9 cellular contexts compared by ENCODE assay signal in the genomic region with DNA sequence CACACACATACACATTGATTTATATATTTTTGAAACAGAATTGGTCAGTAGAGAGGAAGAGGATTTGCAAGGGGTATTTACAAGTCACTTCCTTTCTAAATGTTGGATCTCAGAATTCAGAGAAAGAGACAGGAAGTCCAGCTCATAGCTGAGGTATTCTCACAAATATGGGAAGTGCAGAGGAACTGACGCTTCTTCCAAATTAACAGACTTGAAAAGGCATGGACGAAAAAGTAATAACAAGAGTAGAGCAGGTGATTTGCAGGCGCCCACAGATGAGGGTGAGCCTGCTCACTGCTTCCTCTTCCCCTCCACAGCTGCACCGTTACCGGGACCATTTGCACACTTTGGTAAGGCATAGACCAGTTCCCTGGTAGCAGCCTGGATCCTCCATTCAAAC.
DNase-seq lines count a peak whose midpoint lies in the region; ATAC-seq, FAIRE-seq and TF ChIP-seq lines count a peak whose summit lies in the region.
"Had no signal": no experiment of that assay in that cellular context is flagged by ENCODE, and none has a peak within 500 bp of the region (broad histone marks: within the 10 kb centered on the region; RNA-seq: fewer than 3 reads in every experiment).

No MANE protein-coding gene starts in this region.

- no peak for TF ChIP-seq POLR2A in endothelial cell of umbilical vein (IDR thresholded peaks at IDR 0.05; ENCODE audit: low read depth, low read length)

- CTCF ChIA-PET in activated CD4-positive, alpha-beta memory T cell treated with anti-CD3 and anti-CD28 coated beads, Interleukin-2, amount 10 ng/mL, durations not matched to agents 7 days and 5 days (lab: Charles Lee) = no interaction called here
- CTCF ChIA-PET in activated CD4-positive, alpha-beta memory T cell treated with anti-CD3 and anti-CD28 coated beads for 36 hours (lab: Charles Lee) = no interaction called here
- CTCF ChIA-PET in endothelial cell of umbilical vein (lab: Charles Lee) = interaction anchor here (0.9 to 1.5 kb wide), 2 partner anchors 10 to 29 kb away, joined by 3 read pairs; no protein-coding TSS in a partner anchor

- peak overlapping the region; percentile 96 for H3K27ac ChIP-seq in endothelial cell of umbilical vein (ENCODE audit: insufficient read depth, low read depth, low read length)

- no peak for TF ChIP-seq CTCF in endothelial cell of umbilical vein (IDR thresholded peaks at IDR 0.05; ENCODE audit: extremely low read depth in 1 of 2, insufficient read depth in 1 of 2, low read depth in 1 of 2, low read length in 2 of 2)

- no peaks in the 10 kb centered on the region for H3K9me1 ChIP-seq in endothelial cell of umbilical vein (replicated peaks; ENCODE audit: control insufficient read depth, extremely low read depth, insufficient read depth, low read length)

- H4K20me1 ChIP-seq in endothelial cell of umbilical vein (replicated peaks; ENCODE audit: control insufficient read depth, extremely low read depth, insufficient read depth, low read length) = no peaks in the 10 kb centered on the region

- peak overlapping the region; percentile 35 for H2AFZ ChIP-seq in endothelial cell of umbilical vein (ENCODE audit: low read depth, low read length)

- H3K4me1 Mint-ChIP-seq in activated CD4-positive, alpha-beta memory T cell treated with anti-CD3 and anti-CD28 coated beads, Interleukin-2, amount 10 ng/mL, durations not matched to agents 7 days and 5 days = peaks cover 24% of the 10 kb centered on the region
- peaks cover 10% of the 10 kb centered on the region for H3K4me1 Mint-ChIP-seq in activated CD4-positive, alpha-beta memory T cell treated with anti-CD3 and anti-CD28 coated beads for 36 hours (ENCODE audit: low read depth)
- peaks cover 15% of the 10 kb centered on the region for H3K4me1 Mint-ChIP-seq in stimulated activated memory B cell treated with anti-CD40 and anti-IgM and Interleukin-4, amounts not matched to agents 10 μg/mL and 1 μg/mL and 100 μg/mL, for 72 hours

- dilution Hi-C loops in endothelial cell of umbilical vein (cut with MboI; ENCODE audit: extremely low pct_ligation_motif_present, low sequenced_read_pairs) = no loop called here

- peak; percentile 85 for FAIRE-seq in endothelial cell of umbilical vein (lab: Jason Lieb, UNC)

- no peak for DNase-seq in activated CD4-positive, alpha-beta memory T cell treated with anti-CD3 and anti-CD28 coated beads, Interleukin-2, amount 10 ng/mL, durations not matched to agents 7 days and 5 days
- no peak for DNase-seq in activated CD4-positive, alpha-beta memory T cell treated with anti-CD3 and anti-CD28 coated beads for 36 hours
- peak; percentile 50 for DNase-seq in NCI-H226
- DNase-seq in endothelial cell of umbilical vein (ENCODE audit: low read depth, low spot score) = peak; percentile 84
- no peak for DNase-seq in HUDEP-2 (lab: John Stamatoyannopoulos, UW; ENCODE audit: unreplicated experiment in 76 of 76)
- DNase-seq: activated gamma-delta T cell had no signal

- H3K79me2 ChIP-seq in endothelial cell of umbilical vein (ENCODE audit: control insufficient read depth, insufficient read depth, low read length) = peaks cover 37% of the 10 kb centered on the region

- H3K27me3 ChIP-seq in endothelial cell of umbilical vein (ENCODE audit: control insufficient read depth in 2 of 2, insufficient read depth in 2 of 2, low read length in 2 of 2) = no peaks in the 10 kb centered on the region

- H3K4me3 ChIP-seq in endothelial cell of umbilical vein (replicated peaks in 1 of 3; ENCODE audit: insufficient read depth in 1 of 3, low read depth in 1 of 3, low read length in 3 of 3) = peak overlapping the region in 1 of 3 experiments; percentile 34

- no peaks in the 10 kb centered on the region for H3K9me3 ChIP-seq in endothelial cell of umbilical vein (replicated peaks; ENCODE audit: control insufficient read depth, insufficient read depth, low read length)

- no peaks in the 10 kb centered on the region for H3K9me3 Mint-ChIP-seq in activated CD4-positive, alpha-beta memory T cell treated with anti-CD3 and anti-CD28 coated beads, Interleukin-2, amount 10 ng/mL, durations not matched to agents 7 days and 5 days
- H3K9me3 Mint-ChIP-seq in activated CD4-positive, alpha-beta memory T cell treated with anti-CD3 and anti-CD28 coated beads for 36 hours = no peaks in the 10 kb centered on the region
- no peaks in the 10 kb centered on the region for H3K9me3 Mint-ChIP-seq in stimulated activated memory B cell treated with anti-CD40 and anti-IgM and Interleukin-4, amounts not matched to agents 10 μg/mL and 1 μg/mL and 100 μg/mL, for 72 hours

- peak overlapping the region; percentile 45 for H3K27ac Mint-ChIP-seq in activated CD4-positive, alpha-beta memory T cell treated with anti-CD3 and anti-CD28 coated beads, Interleukin-2, amount 10 ng/mL, durations not matched to agents 7 days and 5 days
- H3K27ac Mint-ChIP-seq in activated CD4-positive, alpha-beta memory T cell treated with anti-CD3 and anti-CD28 coated beads for 36 hours = no peak overlapping the region
- H3K27ac Mint-ChIP-seq in stimulated activated memory B cell treated with anti-CD40 and anti-IgM and Interleukin-4, amounts not matched to agents 10 μg/mL and 1 μg/mL and 100 μg/mL, for 72 hours = no peak overlapping the region

- peaks cover 30% of the 10 kb centered on the region for H3K27me3 Mint-ChIP-seq in activated CD4-positive, alpha-beta memory T cell treated with anti-CD3 and anti-CD28 coated beads, Interleukin-2, amount 10 ng/mL, durations not matched to agents 7 days and 5 days
- H3K27me3 Mint-ChIP-seq in activated CD4-positive, alpha-beta memory T cell treated with anti-CD3 and anti-CD28 coated beads for 36 hours = peaks cover 30% of the 10 kb centered on the region
- peaks cover 29% of the 10 kb centered on the region for H3K27me3 Mint-ChIP-seq in stimulated activated memory B cell treated with anti-CD40 and anti-IgM and Interleukin-4, amounts not matched to agents 10 μg/mL and 1 μg/mL and 100 μg/mL, for 72 hours

- peak overlapping the region; percentile 66 for H3K9ac ChIP-seq in endothelial cell of umbilical vein (replicated peaks; ENCODE audit: extremely low read depth, insufficient read depth, low read length)

- H3K36me3 ChIP-seq in endothelial cell of umbilical vein (ENCODE audit: control insufficient read depth in 2 of 2, extremely low read depth in 1 of 2, insufficient read depth in 2 of 2, low read length in 2 of 2) = no peaks in the 10 kb centered on the region

- intact Hi-C loops in activated CD4-positive, alpha-beta memory T cell treated with anti-CD3 and anti-CD28 coated beads for 36 hours (cut with micrococcal nuclease) = no loop called here
- intact Hi-C loops in endothelial cell of umbilical vein (cut with micrococcal nuclease) = loop anchor here (2.0 kb wide), 1 partner anchor 366 kb away; the partner anchor contains the start of gene TBC1D7

- H3K4me1 ChIP-seq in endothelial cell of umbilical vein (ENCODE audit: control insufficient read depth, extremely low read depth, insufficient read depth, low read length) = peaks cover 30% of the 10 kb centered on the region

- peak; percentile 74 for ATAC-seq in stimulated activated memory B cell treated with anti-CD40 and anti-IgM and Interleukin-4, amounts not matched to agents 10 μg/mL and 1 μg/mL and 100 μg/mL, for 72 hours
- ATAC-seq in HG03460 (IDR thresholded peaks at IDR 0.05; ENCODE audit: unreplicated experiment) = no peak
- ATAC-seq in GM21825 (IDR thresholded peaks at IDR 0.05; ENCODE audit: unreplicated experiment) = no peak

- H3K4me3 Mint-ChIP-seq in activated CD4-positive, alpha-beta memory T cell treated with anti-CD3 and anti-CD28 coated beads, Interleukin-2, amount 10 ng/mL, durations not matched to agents 7 days and 5 days = no peak overlapping the region
- no peak overlapping the region for H3K4me3 Mint-ChIP-seq in activated CD4-positive, alpha-beta memory T cell treated with anti-CD3 and anti-CD28 coated beads for 36 hours
- no peak overlapping the region for H3K4me3 Mint-ChIP-seq in stimulated activated memory B cell treated with anti-CD40 and anti-IgM and Interleukin-4, amounts not matched to agents 10 μg/mL and 1 μg/mL and 100 μg/mL, for 72 hours

- POLR2A ChIA-PET in activated CD4-positive, alpha-beta memory T cell treated with anti-CD3 and anti-CD28 coated beads, Interleukin-2, amount 10 ng/mL, durations not matched to agents 7 days and 5 days (lab: Charles Lee) = no interaction called here
- POLR2A ChIA-PET in activated CD4-positive, alpha-beta memory T cell treated with anti-CD3 and anti-CD28 coated beads for 36 hours (lab: Charles Lee) = no interaction called here
- POLR2A ChIA-PET in endothelial cell of umbilical vein (lab: Charles Lee) = no interaction called here

- no TSS peak for BruUV-seq in endothelial cell of umbilical vein (replicated peaks; lab: Mats Ljungman, UMichigan)

- no peaks in the 10 kb centered on the region for H3K36me3 Mint-ChIP-seq in activated CD4-positive, alpha-beta memory T cell treated with anti-CD3 and anti-CD28 coated beads, Interleukin-2, amount 10 ng/mL, durations not matched to agents 7 days and 5 days (ENCODE audit: low read depth)
- no peaks in the 10 kb centered on the region for H3K36me3 Mint-ChIP-seq in activated CD4-positive, alpha-beta memory T cell treated with anti-CD3 and anti-CD28 coated beads for 36 hours
- no peaks in the 10 kb centered on the region for H3K36me3 Mint-ChIP-seq in stimulated activated memory B cell treated with anti-CD40 and anti-IgM and Interleukin-4, amounts not matched to agents 10 μg/mL and 1 μg/mL and 100 μg/mL, for 72 hours

- peak overlapping the region; percentile 68 for H3K4me2 ChIP-seq in endothelial cell of umbilical vein (ENCODE audit: insufficient read depth, low read length)

TF ChIP-seq in endothelial cell of umbilical vein, 7 proteins besides CTCF, POLR2A, EP300 and RAD21:
- TF ChIP-seq MAX (IDR thresholded peaks at IDR 0.05; ENCODE audit: insufficient read depth, insufficient read length) = no peak
- TF ChIP-seq POLR2AphosphoS5 (IDR thresholded peaks at IDR 0.05; ENCODE audit: insufficient read depth, low read depth, low read length) = no peak
- TF ChIP-seq MYC (IDR thresholded peaks at IDR 0.05; ENCODE audit: low read depth, low read length) = no peak
- TF ChIP-seq FOS (IDR thresholded peaks at IDR 0.05; ENCODE audit: borderline replicate concordance, insufficient read depth, low read length) = peak; percentile 72
- peak; percentile 68 for TF ChIP-seq JUN (IDR thresholded peaks at IDR 0.05; ENCODE audit: borderline replicate concordance, insufficient read depth, insufficient read length, low read depth)
- peak; percentile 11 for TF ChIP-seq GATA2 (IDR thresholded peaks at IDR 0.05; ENCODE audit: insufficient read depth, insufficient read length, low read depth, low read length)
- no peak for TF ChIP-seq EZH2 (IDR thresholded peaks at IDR 0.05; ENCODE audit: borderline replicate concordance, low read depth, low read length, severe bottlenecking)
TF ChIP-seq in endothelial cell of umbilical vein: peak in this region for 3.

Comparison
In these comparisons a context has a peak if more than half of its experiments do, and no peak if none do; other contexts are left out.
1. DNase-seq: peak in NCI-H226 (single experiment) and endothelial cell of umbilical vein (single experiment); none in activated CD4-positive, alpha-beta memory T cell treated with anti-CD3 and anti-CD28 coated beads, Interleukin-2, amount 10 ng/mL, durations not matched to agents 7 days and 5 days (single experiment), activated CD4-positive, alpha-beta memory T cell treated with anti-CD3 and anti-CD28 coated beads for 36 hours (single experiment) and HUDEP-2 (0 of 76).